In the genomic region with DNA sequence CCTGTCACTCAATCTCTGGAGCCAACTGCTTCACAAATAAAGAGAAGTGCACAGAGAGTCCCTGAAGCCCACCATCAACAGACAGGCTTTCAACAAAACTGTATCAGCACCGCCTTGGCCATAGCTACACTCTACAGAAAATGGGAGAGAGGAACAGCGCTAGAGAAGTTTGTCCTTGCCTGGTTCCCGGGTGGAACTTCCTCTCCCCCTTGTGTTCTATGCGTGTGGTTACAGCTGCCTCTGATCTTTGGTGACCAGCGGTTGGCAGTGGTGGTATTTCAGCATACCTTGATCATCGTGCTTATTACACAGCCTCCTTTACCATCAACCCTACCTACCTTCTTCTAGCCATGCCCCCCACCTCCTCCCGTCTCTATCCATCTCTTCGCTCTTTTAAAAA, we compare ENCODE assay signal across 9 cellular contexts.
DNase-seq lines count a peak whose midpoint lies in the region; ATAC-seq and TF ChIP-seq lines count a peak whose summit lies in the region.
"Had no signal": no experiment of that assay in that cellular context is flagged by ENCODE, and none has a peak within 500 bp of the region (broad histone marks: within the 10 kb centered on the region; RNA-seq: fewer than 3 reads in every experiment).

No MANE protein-coding gene starts in this region.

- intact Hi-C loops in PC-9 (cut with micrococcal nuclease; ENCODE audit: unreplicated experiment): no loop called here
- intact Hi-C loops in testis (cut with DNase I; ENCODE audit: low total_unique reads): no loop called here

- POLR2A ChIA-PET in PC-9 (lab: Charles Lee; ENCODE audit: unreplicated experiment): no interaction called here

- no peak overlapping the region for H3K4me3 ChIP-seq in PC-9
- H3K4me3 ChIP-seq in foreskin fibroblast (ENCODE audit: low read depth in 1 of 2, low read length in 2 of 2): no peak overlapping the region
- H3K4me3 ChIP-seq in testis: no peak overlapping the region

- no peak overlapping the region for H2AFZ ChIP-seq in PC-9

- H3K4me1 ChIP-seq in PC-9 (replicated peaks; ENCODE audit: insufficient read depth): no peaks in the 10 kb centered on the region
- no peaks in the 10 kb centered on the region for H3K4me1 ChIP-seq in testis

- ATAC-seq in GM19455 (IDR thresholded peaks at IDR 0.05; ENCODE audit: unreplicated experiment): no peak

- peak overlapping the region; percentile 22 for H3K4me2 ChIP-seq in PC-9

- H3K27me3 ChIP-seq in PC-9 (ENCODE audit: insufficient read depth, low read depth) (peaks cover 6% of the 10 kb centered on the region), testis (no peaks in the 10 kb centered on the region)

- no peak overlapping the region for H3K27ac ChIP-seq in PC-9
- H3K27ac ChIP-seq in testis: no peak overlapping the region

- BruUV-seq in PC-9 (replicated peaks; lab: Mats Ljungman, UMichigan): no TSS peak

- TF ChIP-seq CTCF in PC-9 (conservative IDR thresholded peaks at IDR 0.05): peak; percentile 42; the same call in 1 of the 2 replicates
- peak; percentile 39 for TF ChIP-seq CTCF in foreskin fibroblast (IDR thresholded peaks at IDR 0.05; ENCODE audit: low read depth, low read length)
- peak; percentile 10 to 41 (median 13) for TF ChIP-seq CTCF in testis (IDR thresholded peaks at IDR 0.05)

- no peak for TF ChIP-seq POLR2A in testis (IDR thresholded peaks at IDR 0.05)

- H3K79me2 ChIP-seq in PC-9 (ENCODE audit: low read depth): no peaks in the 10 kb centered on the region

- H3K36me3 ChIP-seq in PC-9 (ENCODE audit: low read depth): no peaks in the 10 kb centered on the region
- H3K36me3 ChIP-seq in testis (ENCODE audit: low read depth, missing control alignments): no peaks in the 10 kb centered on the region

- H3K9me3 ChIP-seq in PC-9 (ENCODE audit: insufficient read depth, low read depth) (no peaks in the 10 kb centered on the region), testis (no peaks in the 10 kb centered on the region)

- DNase-seq in NCI-H748 (lab: John Stamatoyannopoulos, UW; ENCODE audit: unreplicated experiment): peak; percentile 39
- no peak for DNase-seq in NCI-H748 treated with DMSO at 0.1 percent for 48 hours (lab: John Stamatoyannopoulos, UW)
- no peak for DNase-seq in PC-9
- peak in 1 of 2 donors; percentile 12 for DNase-seq in foreskin fibroblast
- DNase-seq in testis: peak; percentile 26
- DNase-seq in activated CD4-positive, alpha-beta T cell treated with anti-CD3 and anti-CD28 coated beads for 48 hours: no peak
- DNase-seq in SKM-1 (lab: John Stamatoyannopoulos, UW; ENCODE audit: unreplicated experiment): no peak
- DNase-seq: CD4-positive, CD25-positive, alpha-beta regulatory T cell had no signal

- H4K20me1 ChIP-seq in PC-9 (ENCODE audit: insufficient read depth): no peaks in the 10 kb centered on the region

- H3F3A ChIP-seq in PC-9 (ENCODE audit: insufficient read depth, low read depth): no peaks in the 10 kb centered on the region

- H3K9me2 ChIP-seq in PC-9 (ENCODE audit: insufficient read depth): no peaks in the 10 kb centered on the region

- 44 to 61% methylated on average over 8 of the region's 8 CpGs for WGBS in testis, 2 donors

- CTCF ChIA-PET in PC-9 (lab: Charles Lee): no interaction called here

Comparison
In these comparisons a context has a peak if more than half of its experiments do, and no peak if none do; other contexts are left out.
1. DNase-seq: peak in NCI-H748 (single experiment) and testis (single experiment); none in NCI-H748 treated with DMSO at 0.1 percent for 48 hours (single experiment), PC-9 (0 of 2), activated CD4-positive, alpha-beta T cell treated with anti-CD3 and anti-CD28 coated beads for 48 hours (single experiment) and SKM-1 (single experiment).
2. Peak in every context shown above with its lines, with median percentiles within 50 percentile points of each other: CTCF ChIP-seq.